ENCODE assay signal across 16 cellular contexts in the genomic region with DNA sequence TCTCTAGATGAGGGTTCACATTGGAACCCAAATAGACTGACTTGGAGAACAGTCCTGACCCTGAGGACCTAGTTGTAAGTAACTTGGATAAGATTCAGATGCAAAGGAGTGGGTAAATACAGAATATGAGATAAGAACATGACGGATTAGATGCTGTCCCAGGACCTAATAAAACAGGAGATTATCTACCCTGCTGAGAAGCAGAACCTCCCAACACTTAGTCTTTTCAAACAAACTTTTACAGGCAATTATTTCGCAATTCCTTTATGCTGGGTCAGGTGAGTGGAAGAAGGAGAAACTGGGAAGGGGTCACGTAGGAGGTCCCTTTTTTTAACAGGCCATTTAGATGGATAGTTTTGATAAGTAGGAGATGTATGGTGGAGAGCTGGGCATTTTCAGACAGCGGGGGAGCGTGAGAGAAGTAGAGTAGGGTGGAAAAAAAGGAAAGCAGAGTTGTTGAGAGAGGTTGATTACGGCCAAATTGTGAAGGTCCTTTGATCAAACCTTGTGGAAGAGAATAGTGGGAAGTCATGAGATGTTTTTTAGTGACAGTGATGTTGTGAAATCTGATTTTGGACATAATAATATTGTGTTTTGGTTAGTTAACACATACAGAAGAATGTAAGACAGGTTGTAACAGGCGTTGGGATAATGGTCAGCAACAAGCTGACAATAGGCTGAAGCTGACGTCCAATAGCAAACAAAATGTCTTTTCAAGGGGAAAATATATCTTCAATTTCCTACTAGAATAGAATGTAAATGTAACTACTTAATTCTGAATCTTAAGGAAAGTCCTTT. TPM values are rescaled to one million over a fixed set of nuclear protein-coding genes. Genes with fewer than 3 reads are reported as not detected.
DNase-seq lines count a peak whose midpoint lies in the region; ATAC-seq, FAIRE-seq and TF ChIP-seq lines count a peak whose summit lies in the region.
"Had no signal": no experiment of that assay in that cellular context is flagged by ENCODE, and none has a peak within 500 bp of the region (broad histone marks: within the 10 kb centered on the region; RNA-seq: fewer than 3 reads in every experiment).

No MANE protein-coding gene starts in this region.

- peaks cover 2% of the 10 kb centered on the region for H3K9me3 Mint-ChIP-seq in endodermal cell

- peaks cover 21% of the 10 kb centered on the region for H3K4me1 Mint-ChIP-seq in endodermal cell
- H3K4me1 Mint-ChIP-seq: CD14-positive monocyte had no signal

- H3K9ac ChIP-seq in keratinocyte (ENCODE audit: control insufficient read depth, extremely low read depth, insufficient read depth, low read length) (no peak overlapping the region), endodermal cell (ENCODE audit: extremely low read depth, low read length, poor library complexity, severe bottlenecking) (no peak overlapping the region)

- H3K4me1 ChIP-seq in keratinocyte (ENCODE audit: control insufficient read depth, extremely low read depth, insufficient read depth, low read length) (peaks cover 36% of the 10 kb centered on the region), transverse colon (peaks cover 0 to 27% (median 3%) of the 10 kb centered on the region in 4 donors), endodermal cell (ENCODE audit: control insufficient read depth, insufficient read depth, low read length) (peaks cover 6% of the 10 kb centered on the region)
- H3K4me1 ChIP-seq: SJCRH30 had no signal

- peaks cover 2 to 9% of the 10 kb centered on the region in 2 experiments for H3K36me3 ChIP-seq in keratinocyte (ENCODE audit: control insufficient read depth in 2 of 2, extremely low read depth in 1 of 2, insufficient read depth in 2 of 2, low read length in 2 of 2)
- H3K36me3 ChIP-seq in transverse colon = no peaks in the 10 kb centered on the region
- no peaks in the 10 kb centered on the region for H3K36me3 ChIP-seq in endodermal cell (ENCODE audit: control insufficient read depth, insufficient read depth, low read length)
- H3K36me3 ChIP-seq: SJCRH30 had no signal

- H3K4me2 ChIP-seq in keratinocyte (ENCODE audit: control insufficient read depth, extremely low read depth, insufficient read depth, low read depth, low read length) = no peak overlapping the region

- H3K4me3 Mint-ChIP-seq in endodermal cell = no peak overlapping the region
- H3K4me3 Mint-ChIP-seq: CD14-positive monocyte had no signal

- H3K27me3 Mint-ChIP-seq in endodermal cell (ENCODE audit: insufficient read depth) = no peaks in the 10 kb centered on the region

- dilution Hi-C loops in keratinocyte (cut with MboI; ENCODE audit: extremely low pct_ligation_motif_present, low sequenced_read_pairs) = no loop called here

- no peak overlapping the region for H3K27ac Mint-ChIP-seq in endodermal cell
- H3K27ac Mint-ChIP-seq: CD14-positive monocyte had no signal

- TF ChIP-seq CTCF in keratinocyte (optimal IDR thresholded peaks at IDR 0.05 in 1 of 3, IDR thresholded peaks at IDR 0.05 in 1 of 3, conservative IDR thresholded peaks at IDR 0.05 in 1 of 3; ENCODE audit: extremely low read depth in 1 of 3, insufficient read depth in 2 of 3, low read length in 3 of 3) = no peak
- no peak for TF ChIP-seq CTCF in transverse colon (IDR thresholded peaks at IDR 0.05)
- no peak for TF ChIP-seq CTCF in endodermal cell (conservative IDR thresholded peaks at IDR 0.05)

- peak; percentile 26 for DNase-seq in HPDE6-E6E7 (ENCODE audit: extremely low spot score)
- peak; percentile 68 for DNase-seq in amniotic epithelial cell (ENCODE audit: low read depth)
- DNase-seq in keratinocyte (ENCODE audit: low read depth, low spot score) = no peak
- no peak for DNase-seq in transverse colon
- no peak for DNase-seq in COLO829 (ENCODE audit: low spot score)
- DNase-seq in endodermal cell = no peak
- DNase-seq: AML-193, DMS153, GOT3, NCI-H187, NCI-H526 treated with DMSO at 0.1 percent for 48 hours, OCI-M1, SJCRH30 had no signal

- 40 to 48% methylated on average over 6 to 8 of the region's 8 CpGs for WGBS in transverse colon (ENCODE audit: low coverage in 1 of 2), 2 donors
- WGBS in endodermal cell (ENCODE audit: insufficient coverage in 1 of 2, insufficient read length in 1 of 2), 2 experiments = 67 to 77% methylated on average over 7 to 8 of the region's 8 CpGs

- FAIRE-seq in keratinocyte (lab: Jason Lieb, UNC) = peak; percentile 44

- H3K79me2 ChIP-seq in keratinocyte (ENCODE audit: control insufficient read depth, insufficient read depth, low read length) = peaks cover 87% of the 10 kb centered on the region

- H3K36me3 Mint-ChIP-seq in endodermal cell (ENCODE audit: low read depth) = peaks cover 17% of the 10 kb centered on the region
- H3K36me3 Mint-ChIP-seq: CD14-positive monocyte had no signal

- no peak overlapping the region for H3K4me3 ChIP-seq in keratinocyte (ENCODE audit: control insufficient read depth in 2 of 3, extremely low read depth in 1 of 3, insufficient read depth in 2 of 3, low read depth in 1 of 3, low read length in 3 of 3)
- no peak overlapping the region for H3K4me3 ChIP-seq in transverse colon
- H3K4me3 ChIP-seq in endodermal cell (ENCODE audit: low read length) = no peak overlapping the region
- H3K4me3 ChIP-seq: SJCRH30 had no signal

- H3K27me3 ChIP-seq in keratinocyte (ENCODE audit: control insufficient read depth, extremely low read depth, insufficient read depth, low read length) = no peaks in the 10 kb centered on the region
- H3K27me3 ChIP-seq in transverse colon = no peaks in the 10 kb centered on the region
- no peaks in the 10 kb centered on the region for H3K27me3 ChIP-seq in endodermal cell (ENCODE audit: control insufficient read depth, insufficient read depth, low read length, poor library complexity, severe bottlenecking)
- H3K27me3 ChIP-seq: SJCRH30 had no signal

- intact Hi-C loops in transverse colon (cut with DNase I; ENCODE audit: low total_unique reads) = no loop called here

- ATAC-seq in HG02884 (IDR thresholded peaks at IDR 0.05; ENCODE audit: unreplicated experiment) = no peak

- no peak overlapping the region for H2AFZ ChIP-seq in keratinocyte (ENCODE audit: control insufficient read depth, low read length)

- H4K20me1 ChIP-seq in keratinocyte (ENCODE audit: control insufficient read depth, extremely low read depth, insufficient read depth, low read length) = peaks cover 3% of the 10 kb centered on the region

- H3K9me3 ChIP-seq in keratinocyte (ENCODE audit: control insufficient read depth, low read depth, low read length) (no peaks in the 10 kb centered on the region), transverse colon (no peaks in the 10 kb centered on the region), endodermal cell (ENCODE audit: control insufficient read depth, low read length) (no peaks in the 10 kb centered on the region)
- H3K9me3 ChIP-seq: SJCRH30 had no signal

- no peak for TF ChIP-seq EP300 in transverse colon (IDR thresholded peaks at IDR 0.05; ENCODE audit: low read depth)

- H3K27ac ChIP-seq in keratinocyte (ENCODE audit: control insufficient read depth, insufficient read depth, low read length) = peak overlapping the region; percentile 11
- peak overlapping the region; percentile 7 to 59 (median 30) for H3K27ac ChIP-seq in transverse colon
- no peak overlapping the region for H3K27ac ChIP-seq in endodermal cell (ENCODE audit: low read depth, low read length)
- H3K27ac ChIP-seq: SJCRH30 had no signal

- H3K9me1 ChIP-seq in keratinocyte (ENCODE audit: control insufficient read depth, extremely low read depth, insufficient read depth, low read length) = no peaks in the 10 kb centered on the region

- in situ Hi-C loops in transverse colon (cut with MboI; ENCODE audit: low pct_ligation_motif_present in 1 of 4, low pct_unique_long_range_greater_than_20kb in 1 of 4, low sequenced_read_pairs in 3 of 4) = no loop called here

- no peak for TF ChIP-seq POLR2A in transverse colon (IDR thresholded peaks at IDR 0.05)

RNA-seq across cellular contexts. Expression of gene FAM83B, which starts 32.8 kb away (rescaled TPM):
- polyA plus RNA-seq in keratinocyte = 19.3 to 30.3 TPM (median 26.5 TPM) in 3 replicates
- polyA plus RNA-seq in keratinocyte (2011; ENCODE audit: low read depth) = 17.3 TPM
- 9.3 and 22.6 TPM in 2 replicates for polyA plus RNA-seq in keratinocyte (2011; cell fraction: cytosol; rRNA removed)
- 37.4 and 43.7 TPM in 2 replicates for polyA plus RNA-seq in keratinocyte (2011; cell fraction: nucleus; rRNA removed)
- 16.0 and 22.5 TPM in 2 replicates for polyA plus RNA-seq in keratinocyte (2012; ENCODE audit: low replicate concordance)
- polyA minus RNA-seq in keratinocyte = 23.3 to 129 TPM (median 87.9 TPM) in 3 replicates
- 42.2 TPM for polyA minus RNA-seq in keratinocyte (2011; cell fraction: cytosol; rRNA and poly(A)+ RNA removed)
- polyA minus RNA-seq in keratinocyte (2011; cell fraction: nucleus; rRNA and poly(A)+ RNA removed) = 117 and 220 TPM in 2 replicates
- total RNA-seq in transverse colon (10 to 100 TPM; 20.2 to 38.5 (median 36.6) TPM), endodermal cell (10 to 100 TPM; 13.1 to 14.9 TPM)
- polyA plus RNA-seq in endodermal cell (2013, experiment 1 of 2) = 0.82 TPM
- 0.79 TPM for polyA plus RNA-seq in endodermal cell (2013, experiment 2 of 2)
- total RNA-seq: HT1080 had no signal
- polyA plus RNA-seq: CD14-positive monocyte had no signal

Comparison
In these comparisons a context has a peak if more than half of its experiments do, and no peak if none do; other contexts are left out.
1. DNase-seq: peak in HPDE6-E6E7 (single experiment) and amniotic epithelial cell (single experiment); none in keratinocyte (single experiment), transverse colon (single experiment), COLO829 (single experiment) and endodermal cell (single experiment).